In genomic region chr17:57823469-57824401, GRCh38 we compare ENCODE assay signal across 1 cellular context.
TF ChIP-seq lines count a peak whose summit lies in the region.

No MANE protein-coding gene starts in this region.

TF ChIP-seq in HEK293, 187 proteins besides CTCF, POLR2A, EP300 and RAD21 (continued from another document and continues in another):
- TF ChIP-seq ZNF580 (tag by site-specific recombination; IDR thresholded peaks at IDR 0.05), result no peak
- TF ChIP-seq ZNF404 (tag by site-specific recombination; IDR thresholded peaks at IDR 0.05), result no peak
- TF ChIP-seq ZNF433 (tag by site-specific recombination; IDR thresholded peaks at IDR 0.05; ENCODE audit: low read depth), result no peak
- TF ChIP-seq ZNF624 (tag by site-specific recombination; IDR thresholded peaks at IDR 0.05), result no peak
- TF ChIP-seq ZNF155 (tag by site-specific recombination; IDR thresholded peaks at IDR 0.05), result no peak
- TF ChIP-seq KLF17 (tag by site-specific recombination; IDR thresholded peaks at IDR 0.05), result 0 out of 2 replicates have a peak, but pooled peaks have one; percentile 19
- TF ChIP-seq ZNF830 (tag by site-specific recombination; IDR thresholded peaks at IDR 0.05; ENCODE audit: low read depth), result no peak
- TF ChIP-seq ZNF114 (tag by site-specific recombination; IDR thresholded peaks at IDR 0.05), result no peak
- TF ChIP-seq ZFHX2 (tag by site-specific recombination; conservative IDR thresholded peaks at IDR 0.05), result no peak; the same call in 1 of the 2 replicates
- no peak for TF ChIP-seq ZNF791 (tag by site-specific recombination; IDR thresholded peaks at IDR 0.05)
- TF ChIP-seq ZNF394 (tag by site-specific recombination; IDR thresholded peaks at IDR 0.05; ENCODE audit: borderline replicate concordance), result no peak
- TF ChIP-seq ZNF133 (tag by site-specific recombination; IDR thresholded peaks at IDR 0.05), result no peak
- TF ChIP-seq ZNF19 (tag by site-specific recombination; IDR thresholded peaks at IDR 0.05; ENCODE audit: low read depth), result no peak
- no peak for TF ChIP-seq ZNF670 (tag by site-specific recombination; IDR thresholded peaks at IDR 0.05; ENCODE audit: low read depth)
- peak; percentile 79; the same call in 1 of the 2 replicates for TF ChIP-seq ZNF24 (tag by site-specific recombination; IDR thresholded peaks at IDR 0.05)
- no peak for TF ChIP-seq YY2 (tag by site-specific recombination; IDR thresholded peaks at IDR 0.05)
- no peak for TF ChIP-seq ZFP3 (tag by site-specific recombination; IDR thresholded peaks at IDR 0.05; ENCODE audit: low read depth)
- TF ChIP-seq ZNF274 (IDR thresholded peaks at IDR 0.05; ENCODE audit: low read length), result no peak
- no peak for TF ChIP-seq ZNF274 (tag by site-specific recombination; IDR thresholded peaks at IDR 0.05; ENCODE audit: borderline replicate concordance)
- TF ChIP-seq GLI2 (tag by site-specific recombination; IDR thresholded peaks at IDR 0.05; ENCODE audit: borderline replicate concordance, low read depth), result no peak
- TF ChIP-seq ZNF169 (tag by site-specific recombination; IDR thresholded peaks at IDR 0.05), result no peak
- TF ChIP-seq ZNF654 (tag by site-specific recombination; IDR thresholded peaks at IDR 0.05; ENCODE audit: low read depth), result no peak
- no peak for TF ChIP-seq ZBTB48 (tag by site-specific recombination; IDR thresholded peaks at IDR 0.05)
- TF ChIP-seq HOXC10 (CRISPR knock-in tag; IDR thresholded peaks at IDR 0.05), result no peak
- peak; percentile 26; the same call in 1 of the 2 replicates for TF ChIP-seq ZNF561 (tag by site-specific recombination; IDR thresholded peaks at IDR 0.05; ENCODE audit: borderline replicate concordance)
- no peak for TF ChIP-seq REPIN1 (tag by site-specific recombination; IDR thresholded peaks at IDR 0.05; ENCODE audit: low read depth)
- no peak for TF ChIP-seq ZBTB1 (tag by site-specific recombination; IDR thresholded peaks at IDR 0.05)
- no peak for TF ChIP-seq ZNF548 (tag by site-specific recombination; IDR thresholded peaks at IDR 0.05)
- no peak for TF ChIP-seq YY1 (tag by site-specific recombination; IDR thresholded peaks at IDR 0.05)
- no peak for TF ChIP-seq GLI4 (tag by site-specific recombination; IDR thresholded peaks at IDR 0.05)
- no peak for TF ChIP-seq EGR2 (tag by site-specific recombination; IDR thresholded peaks at IDR 0.05; ENCODE audit: low read depth)
- TF ChIP-seq ZNF18 (tag by site-specific recombination; IDR thresholded peaks at IDR 0.05), result no peak
- TF ChIP-seq OVOL3 (tag by site-specific recombination; IDR thresholded peaks at IDR 0.05), result no peak
- peak; percentile 60 for TF ChIP-seq SP2 (tag by site-specific recombination; IDR thresholded peaks at IDR 0.05)
- TF ChIP-seq ZNF488 (tag by site-specific recombination; IDR thresholded peaks at IDR 0.05), result peak; percentile 85
- TF ChIP-seq ZNF248 (tag by site-specific recombination; IDR thresholded peaks at IDR 0.05), result no peak
- no peak for TF ChIP-seq ZSCAN5A (tag by site-specific recombination; IDR thresholded peaks at IDR 0.05)
- TF ChIP-seq ZNF571 (tag by site-specific recombination; IDR thresholded peaks at IDR 0.05), result no peak
- no peak for TF ChIP-seq ZBTB44 (tag by site-specific recombination; IDR thresholded peaks at IDR 0.05)
- TF ChIP-seq PRDM6 (tag by site-specific recombination; IDR thresholded peaks at IDR 0.05), result no peak
- TF ChIP-seq ELK4 (IDR thresholded peaks at IDR 0.05; ENCODE audit: borderline replicate concordance, low read depth, low read length), result no peak
- TF ChIP-seq ZNF76 (tag by site-specific recombination; IDR thresholded peaks at IDR 0.05; ENCODE audit: borderline replicate concordance, low read depth), result no peak
- no peak for TF ChIP-seq ZNF677 (tag by site-specific recombination; IDR thresholded peaks at IDR 0.05)
- TF ChIP-seq ZNF610 (tag by site-specific recombination; IDR thresholded peaks at IDR 0.05; ENCODE audit: borderline replicate concordance), result no peak
- no peak for TF ChIP-seq ZSCAN23 (tag by site-specific recombination; IDR thresholded peaks at IDR 0.05)
- TF ChIP-seq TCF7L2 (IDR thresholded peaks at IDR 0.05; ENCODE audit: borderline replicate concordance, low read depth, low read length), result no peak
- no peak; the same call in 1 of the 2 replicates for TF ChIP-seq ZNF341 (tag by site-specific recombination; IDR thresholded peaks at IDR 0.05; ENCODE audit: low read depth)
- no peak for TF ChIP-seq TSHZ1 (tag by site-specific recombination; IDR thresholded peaks at IDR 0.05; ENCODE audit: borderline replicate concordance)
- TF ChIP-seq ZNF223 (tag by site-specific recombination; IDR thresholded peaks at IDR 0.05), result no peak
- TF ChIP-seq ZNF335 (tag by site-specific recombination; conservative IDR thresholded peaks at IDR 0.05), result peak; percentile 77
- no peak for TF ChIP-seq ZNF354C (tag by site-specific recombination; IDR thresholded peaks at IDR 0.05; ENCODE audit: borderline replicate concordance, low read depth)
- no peak for TF ChIP-seq ZNF184 (tag by site-specific recombination; IDR thresholded peaks at IDR 0.05)
- no peak for TF ChIP-seq ZNF639 (tag by site-specific recombination; IDR thresholded peaks at IDR 0.05)
- TF ChIP-seq ZNF140 (tag by site-specific recombination; IDR thresholded peaks at IDR 0.05), result no peak
- no peak for TF ChIP-seq ZNF544 (tag by site-specific recombination; IDR thresholded peaks at IDR 0.05)
- TF ChIP-seq SETDB1 (IDR thresholded peaks at IDR 0.05; ENCODE audit: insufficient read length, low read length), result no peak
- peak; percentile 16; the same call in 1 of the 2 replicates for TF ChIP-seq ZBTB20 (tag by site-specific recombination; IDR thresholded peaks at IDR 0.05)
- TF ChIP-seq ZNF596 (tag by site-specific recombination; IDR thresholded peaks at IDR 0.05), result 0 out of 2 replicates have a peak, but pooled peaks have one; percentile 14
- TF ChIP-seq ZNF629 (tag by site-specific recombination; IDR thresholded peaks at IDR 0.05), result peak; percentile 85
